In the genomic region with DNA sequence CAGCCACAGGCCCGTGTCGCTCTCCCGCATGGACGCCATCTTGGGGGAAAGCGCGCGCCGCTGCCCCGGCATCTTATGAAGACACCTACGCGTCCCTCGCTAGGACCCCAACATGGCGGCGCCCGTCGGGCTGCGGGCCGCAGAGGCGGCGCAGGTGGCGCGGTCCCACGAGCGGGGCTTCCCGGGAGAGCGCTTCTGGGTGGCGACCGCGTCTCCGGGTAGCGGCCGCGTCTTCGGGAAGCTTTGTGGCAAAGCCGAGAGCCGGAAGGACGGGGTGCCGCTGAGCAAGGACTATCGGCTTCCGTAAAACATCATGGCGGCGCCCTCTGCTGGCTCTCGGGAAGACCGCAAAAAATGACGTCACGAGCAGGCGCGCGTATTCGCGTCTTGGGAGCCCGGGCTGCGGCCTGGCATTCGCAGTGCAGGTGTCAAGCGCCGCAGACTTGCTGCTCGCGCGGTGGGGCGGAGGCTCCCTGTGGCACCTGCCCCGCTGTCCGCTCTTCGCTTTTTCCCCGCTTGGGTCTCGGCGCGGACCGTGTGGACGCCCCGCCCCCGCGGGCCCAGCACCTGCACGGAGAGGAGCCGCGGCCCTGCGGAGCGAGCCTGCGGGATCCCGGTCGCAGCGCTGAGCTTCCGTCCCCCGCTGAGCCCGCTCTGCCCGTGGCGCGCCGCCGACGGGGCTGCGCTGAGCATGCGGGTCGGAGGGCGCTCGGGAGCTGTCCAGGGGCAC, we compare ENCODE assay signal across 1 cellular context.
TF ChIP-seq lines count a peak whose summit lies in the region.

A gene (minus strand): TSS at position 54 of the 730 bp plus-strand sequence. CDS start 15 bp downstream, at position 39.

TF ChIP-seq in HepG2, 621 proteins besides CTCF, POLR2A, EP300 and RAD21 (continued from another document and continues in another):
- TF ChIP-seq, protein P1, sequence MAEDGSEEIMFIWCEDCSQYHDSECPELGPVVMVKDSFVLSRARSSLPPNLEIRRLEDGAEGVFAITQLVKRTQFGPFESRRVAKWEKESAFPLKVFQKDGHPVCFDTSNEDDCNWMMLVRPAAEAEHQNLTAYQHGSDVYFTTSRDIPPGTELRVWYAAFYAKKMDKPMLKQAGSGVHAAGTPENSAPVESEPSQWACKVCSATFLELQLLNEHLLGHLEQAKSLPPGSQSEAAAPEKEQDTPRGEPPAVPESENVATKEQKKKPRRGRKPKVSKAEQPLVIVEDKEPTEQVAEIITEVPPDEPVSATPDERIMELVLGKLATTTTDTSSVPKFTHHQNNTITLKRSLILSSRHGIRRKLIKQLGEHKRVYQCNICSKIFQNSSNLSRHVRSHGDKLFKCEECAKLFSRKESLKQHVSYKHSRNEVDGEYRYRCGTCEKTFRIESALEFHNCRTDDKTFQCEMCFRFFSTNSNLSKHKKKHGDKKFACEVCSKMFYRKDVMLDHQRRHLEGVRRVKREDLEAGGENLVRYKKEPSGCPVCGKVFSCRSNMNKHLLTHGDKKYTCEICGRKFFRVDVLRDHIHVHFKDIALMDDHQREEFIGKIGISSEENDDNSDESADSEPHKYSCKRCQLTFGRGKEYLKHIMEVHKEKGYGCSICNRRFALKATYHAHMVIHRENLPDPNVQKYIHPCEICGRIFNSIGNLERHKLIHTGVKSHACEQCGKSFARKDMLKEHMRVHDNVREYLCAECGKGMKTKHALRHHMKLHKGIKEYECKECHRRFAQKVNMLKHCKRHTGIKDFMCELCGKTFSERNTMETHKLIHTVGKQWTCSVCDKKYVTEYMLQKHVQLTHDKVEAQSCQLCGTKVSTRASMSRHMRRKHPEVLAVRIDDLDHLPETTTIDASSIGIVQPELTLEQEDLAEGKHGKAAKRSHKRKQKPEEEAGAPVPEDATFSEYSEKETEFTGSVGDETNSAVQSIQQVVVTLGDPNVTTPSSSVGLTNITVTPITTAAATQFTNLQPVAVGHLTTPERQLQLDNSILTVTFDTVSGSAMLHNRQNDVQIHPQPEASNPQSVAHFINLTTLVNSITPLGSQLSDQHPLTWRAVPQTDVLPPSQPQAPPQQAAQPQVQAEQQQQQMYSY (CRISPR knock-in tag; IDR thresholded peaks at IDR 0.05) = no peak; the same call in 1 of the 2 replicates
- TF ChIP-seq PAX8 (CRISPR knock-in tag; IDR thresholded peaks at IDR 0.05; ENCODE audit: borderline replicate concordance) = peak; percentile 97
- peak; percentile 75 for TF ChIP-seq PHF21A (CRISPR knock-in tag; IDR thresholded peaks at IDR 0.05)
- peak; percentile 45 for TF ChIP-seq STAG1 (CRISPR knock-in tag; IDR thresholded peaks at IDR 0.05)
- TF ChIP-seq, protein P2, sequence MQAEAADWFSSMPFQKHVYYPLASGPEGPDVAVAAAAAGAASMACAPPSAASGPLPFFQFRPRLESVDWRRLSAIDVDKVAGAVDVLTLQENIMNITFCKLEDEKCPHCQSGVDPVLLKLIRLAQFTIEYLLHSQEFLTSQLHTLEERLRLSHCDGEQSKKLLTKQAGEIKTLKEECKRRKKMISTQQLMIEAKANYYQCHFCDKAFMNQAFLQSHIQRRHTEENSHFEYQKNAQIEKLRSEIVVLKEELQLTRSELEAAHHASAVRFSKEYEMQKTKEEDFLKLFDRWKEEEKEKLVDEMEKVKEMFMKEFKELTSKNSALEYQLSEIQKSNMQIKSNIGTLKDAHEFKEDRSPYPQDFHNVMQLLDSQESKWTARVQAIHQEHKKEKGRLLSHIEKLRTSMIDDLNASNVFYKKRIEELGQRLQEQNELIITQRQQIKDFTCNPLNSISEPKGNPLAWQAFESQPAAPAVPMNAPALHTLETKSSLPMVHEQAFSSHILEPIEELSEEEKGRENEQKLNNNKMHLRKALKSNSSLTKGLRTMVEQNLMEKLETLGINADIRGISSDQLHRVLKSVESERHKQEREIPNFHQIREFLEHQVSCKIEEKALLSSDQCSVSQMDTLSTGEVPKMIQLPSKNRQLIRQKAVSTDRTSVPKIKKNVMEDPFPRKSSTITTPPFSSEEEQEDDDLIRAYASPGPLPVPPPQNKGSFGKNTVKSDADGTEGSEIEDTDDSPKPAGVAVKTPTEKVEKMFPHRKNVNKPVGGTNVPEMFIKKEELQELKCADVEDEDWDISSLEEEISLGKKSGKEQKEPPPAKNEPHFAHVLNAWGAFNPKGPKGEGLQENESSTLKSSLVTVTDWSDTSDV (CRISPR knock-in tag; IDR thresholded peaks at IDR 0.05) = peak; percentile 74; the same call in 1 of the 2 replicates
- no peak; the same call in 1 of the 2 replicates for TF ChIP-seq HMG20B (CRISPR knock-in tag; conservative IDR thresholded peaks at IDR 0.05)
- TF ChIP-seq, protein P3, sequence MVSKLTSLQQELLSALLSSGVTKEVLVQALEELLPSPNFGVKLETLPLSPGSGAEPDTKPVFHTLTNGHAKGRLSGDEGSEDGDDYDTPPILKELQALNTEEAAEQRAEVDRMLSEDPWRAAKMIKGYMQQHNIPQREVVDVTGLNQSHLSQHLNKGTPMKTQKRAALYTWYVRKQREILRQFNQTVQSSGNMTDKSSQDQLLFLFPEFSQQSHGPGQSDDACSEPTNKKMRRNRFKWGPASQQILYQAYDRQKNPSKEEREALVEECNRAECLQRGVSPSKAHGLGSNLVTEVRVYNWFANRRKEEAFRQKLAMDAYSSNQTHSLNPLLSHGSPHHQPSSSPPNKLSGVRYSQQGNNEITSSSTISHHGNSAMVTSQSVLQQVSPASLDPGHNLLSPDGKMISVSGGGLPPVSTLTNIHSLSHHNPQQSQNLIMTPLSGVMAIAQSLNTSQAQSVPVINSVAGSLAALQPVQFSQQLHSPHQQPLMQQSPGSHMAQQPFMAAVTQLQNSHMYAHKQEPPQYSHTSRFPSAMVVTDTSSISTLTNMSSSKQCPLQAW (CRISPR knock-in tag; IDR thresholded peaks at IDR 0.05) = peak; percentile 94
- peak; percentile 8 for TF ChIP-seq HNRNPK (IDR thresholded peaks at IDR 0.05; ENCODE audit: low read depth, low read length, poor library complexity, severe bottlenecking)
- TF ChIP-seq ZNF207 (IDR thresholded peaks at IDR 0.05; ENCODE audit: borderline replicate concordance) = no peak
- TF ChIP-seq, protein P4, sequence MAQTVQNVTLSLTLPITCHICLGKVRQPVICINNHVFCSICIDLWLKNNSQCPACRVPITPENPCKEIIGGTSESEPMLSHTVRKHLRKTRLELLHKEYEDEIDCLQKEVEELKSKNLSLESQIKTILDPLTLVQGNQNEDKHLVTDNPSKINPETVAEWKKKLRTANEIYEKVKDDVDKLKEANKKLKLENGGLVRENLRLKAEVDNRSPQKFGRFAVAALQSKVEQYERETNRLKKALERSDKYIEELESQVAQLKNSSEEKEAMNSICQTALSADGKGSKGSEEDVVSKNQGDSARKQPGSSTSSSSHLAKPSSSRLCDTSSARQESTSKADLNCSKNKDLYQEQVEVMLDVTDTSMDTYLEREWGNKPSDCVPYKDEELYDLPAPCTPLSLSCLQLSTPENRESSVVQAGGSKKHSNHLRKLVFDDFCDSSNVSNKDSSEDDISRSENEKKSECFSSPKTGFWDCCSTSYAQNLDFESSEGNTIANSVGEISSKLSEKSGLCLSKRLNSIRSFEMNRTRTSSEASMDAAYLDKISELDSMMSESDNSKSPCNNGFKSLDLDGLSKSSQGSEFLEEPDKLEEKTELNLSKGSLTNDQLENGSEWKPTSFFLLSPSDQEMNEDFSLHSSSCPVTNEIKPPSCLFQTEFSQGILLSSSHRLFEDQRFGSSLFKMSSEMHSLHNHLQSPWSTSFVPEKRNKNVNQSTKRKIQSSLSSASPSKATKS (CRISPR knock-in tag; IDR thresholded peaks at IDR 0.05) = no peak
- TF ChIP-seq MEIS1 (CRISPR knock-in tag; IDR thresholded peaks at IDR 0.05; ENCODE audit: borderline replicate concordance) = peak; percentile 78
- peak; percentile 89 for TF ChIP-seq ZNF709 (CRISPR knock-in tag; IDR thresholded peaks at IDR 0.05)
- TF ChIP-seq TBX3 (IDR thresholded peaks at IDR 0.05; ENCODE audit: borderline replicate concordance) = peak; percentile 75
- TF ChIP-seq, protein P5, sequence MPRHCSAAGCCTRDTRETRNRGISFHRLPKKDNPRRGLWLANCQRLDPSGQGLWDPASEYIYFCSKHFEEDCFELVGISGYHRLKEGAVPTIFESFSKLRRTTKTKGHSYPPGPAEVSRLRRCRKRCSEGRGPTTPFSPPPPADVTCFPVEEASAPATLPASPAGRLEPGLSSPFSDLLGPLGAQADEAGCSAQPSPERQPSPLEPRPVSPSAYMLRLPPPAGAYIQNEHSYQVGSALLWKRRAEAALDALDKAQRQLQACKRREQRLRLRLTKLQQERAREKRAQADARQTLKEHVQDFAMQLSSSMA (CRISPR knock-in tag; IDR thresholded peaks at IDR 0.05) = peak; percentile 83; the same call in 1 of the 2 replicates
- TF ChIP-seq ATF1 (CRISPR knock-in tag; IDR thresholded peaks at IDR 0.05) = peak; percentile 96
- TF ChIP-seq, protein P6, sequence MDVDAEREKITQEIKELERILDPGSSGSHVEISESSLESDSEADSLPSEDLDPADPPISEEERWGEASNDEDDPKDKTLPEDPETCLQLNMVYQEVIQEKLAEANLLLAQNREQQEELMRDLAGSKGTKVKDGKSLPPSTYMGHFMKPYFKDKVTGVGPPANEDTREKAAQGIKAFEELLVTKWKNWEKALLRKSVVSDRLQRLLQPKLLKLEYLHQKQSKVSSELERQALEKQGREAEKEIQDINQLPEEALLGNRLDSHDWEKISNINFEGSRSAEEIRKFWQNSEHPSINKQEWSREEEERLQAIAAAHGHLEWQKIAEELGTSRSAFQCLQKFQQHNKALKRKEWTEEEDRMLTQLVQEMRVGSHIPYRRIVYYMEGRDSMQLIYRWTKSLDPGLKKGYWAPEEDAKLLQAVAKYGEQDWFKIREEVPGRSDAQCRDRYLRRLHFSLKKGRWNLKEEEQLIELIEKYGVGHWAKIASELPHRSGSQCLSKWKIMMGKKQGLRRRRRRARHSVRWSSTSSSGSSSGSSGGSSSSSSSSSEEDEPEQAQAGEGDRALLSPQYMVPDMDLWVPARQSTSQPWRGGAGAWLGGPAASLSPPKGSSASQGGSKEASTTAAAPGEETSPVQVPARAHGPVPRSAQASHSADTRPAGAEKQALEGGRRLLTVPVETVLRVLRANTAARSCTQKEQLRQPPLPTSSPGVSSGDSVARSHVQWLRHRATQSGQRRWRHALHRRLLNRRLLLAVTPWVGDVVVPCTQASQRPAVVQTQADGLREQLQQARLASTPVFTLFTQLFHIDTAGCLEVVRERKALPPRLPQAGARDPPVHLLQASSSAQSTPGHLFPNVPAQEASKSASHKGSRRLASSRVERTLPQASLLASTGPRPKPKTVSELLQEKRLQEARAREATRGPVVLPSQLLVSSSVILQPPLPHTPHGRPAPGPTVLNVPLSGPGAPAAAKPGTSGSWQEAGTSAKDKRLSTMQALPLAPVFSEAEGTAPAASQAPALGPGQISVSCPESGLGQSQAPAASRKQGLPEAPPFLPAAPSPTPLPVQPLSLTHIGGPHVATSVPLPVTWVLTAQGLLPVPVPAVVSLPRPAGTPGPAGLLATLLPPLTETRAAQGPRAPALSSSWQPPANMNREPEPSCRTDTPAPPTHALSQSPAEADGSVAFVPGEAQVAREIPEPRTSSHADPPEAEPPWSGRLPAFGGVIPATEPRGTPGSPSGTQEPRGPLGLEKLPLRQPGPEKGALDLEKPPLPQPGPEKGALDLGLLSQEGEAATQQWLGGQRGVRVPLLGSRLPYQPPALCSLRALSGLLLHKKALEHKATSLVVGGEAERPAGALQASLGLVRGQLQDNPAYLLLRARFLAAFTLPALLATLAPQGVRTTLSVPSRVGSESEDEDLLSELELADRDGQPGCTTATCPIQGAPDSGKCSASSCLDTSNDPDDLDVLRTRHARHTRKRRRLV (CRISPR knock-in tag; IDR thresholded peaks at IDR 0.05) = no peak; the same call in 1 of the 2 replicates
- no peak; the same call in 1 of the 2 replicates for TF ChIP-seq ZMAT3 (CRISPR knock-in tag; conservative IDR thresholded peaks at IDR 0.05)
- TF ChIP-seq KDM5A (IDR thresholded peaks at IDR 0.05; ENCODE audit: borderline replicate concordance, low read length) = peak; percentile 91
- peak; percentile 77; the same call in 1 of the 2 replicates for TF ChIP-seq ZNF556 (CRISPR knock-in tag; IDR thresholded peaks at IDR 0.05; ENCODE audit: borderline replicate concordance)
- no peak for TF ChIP-seq KLF13 (CRISPR knock-in tag; IDR thresholded peaks at IDR 0.05)
- TF ChIP-seq, protein P7, sequence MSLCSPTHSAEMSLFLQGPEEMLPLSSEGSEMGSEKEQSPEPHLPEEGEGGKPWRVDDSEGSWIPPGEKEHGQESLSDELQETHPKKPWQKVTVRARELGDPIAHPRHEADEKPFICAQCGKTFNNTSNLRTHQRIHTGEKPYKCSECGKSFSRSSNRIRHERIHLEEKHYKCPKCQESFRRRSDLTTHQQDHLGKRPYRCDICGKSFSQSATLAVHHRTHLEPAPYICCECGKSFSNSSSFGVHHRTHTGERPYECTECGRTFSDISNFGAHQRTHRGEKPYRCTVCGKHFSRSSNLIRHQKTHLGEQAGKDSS (CRISPR knock-in tag; IDR thresholded peaks at IDR 0.05; ENCODE audit: borderline replicate concordance, low read depth) = peak; percentile 12; the same call in 1 of the 2 replicates
- no peak for TF ChIP-seq ZNF550 (CRISPR knock-in tag; IDR thresholded peaks at IDR 0.05; ENCODE audit: borderline replicate concordance)
- TF ChIP-seq, protein P8, sequence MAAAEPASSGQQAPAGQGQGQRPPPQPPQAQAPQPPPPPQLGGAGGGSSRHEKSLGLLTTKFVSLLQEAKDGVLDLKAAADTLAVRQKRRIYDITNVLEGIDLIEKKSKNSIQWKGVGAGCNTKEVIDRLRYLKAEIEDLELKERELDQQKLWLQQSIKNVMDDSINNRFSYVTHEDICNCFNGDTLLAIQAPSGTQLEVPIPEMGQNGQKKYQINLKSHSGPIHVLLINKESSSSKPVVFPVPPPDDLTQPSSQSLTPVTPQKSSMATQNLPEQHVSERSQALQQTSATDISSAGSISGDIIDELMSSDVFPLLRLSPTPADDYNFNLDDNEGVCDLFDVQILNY (CRISPR knock-in tag; conservative IDR thresholded peaks at IDR 0.05) = no peak
- TF ChIP-seq HNF4A (CRISPR knock-in tag; IDR thresholded peaks at IDR 0.05) = no peak
- no peak for TF ChIP-seq SOX6 (IDR thresholded peaks at IDR 0.05)
- TF ChIP-seq SOX6 (CRISPR knock-in tag; IDR thresholded peaks at IDR 0.05) = peak; percentile 65; the same call in 1 of the 2 replicates
- TF ChIP-seq, protein P9, sequence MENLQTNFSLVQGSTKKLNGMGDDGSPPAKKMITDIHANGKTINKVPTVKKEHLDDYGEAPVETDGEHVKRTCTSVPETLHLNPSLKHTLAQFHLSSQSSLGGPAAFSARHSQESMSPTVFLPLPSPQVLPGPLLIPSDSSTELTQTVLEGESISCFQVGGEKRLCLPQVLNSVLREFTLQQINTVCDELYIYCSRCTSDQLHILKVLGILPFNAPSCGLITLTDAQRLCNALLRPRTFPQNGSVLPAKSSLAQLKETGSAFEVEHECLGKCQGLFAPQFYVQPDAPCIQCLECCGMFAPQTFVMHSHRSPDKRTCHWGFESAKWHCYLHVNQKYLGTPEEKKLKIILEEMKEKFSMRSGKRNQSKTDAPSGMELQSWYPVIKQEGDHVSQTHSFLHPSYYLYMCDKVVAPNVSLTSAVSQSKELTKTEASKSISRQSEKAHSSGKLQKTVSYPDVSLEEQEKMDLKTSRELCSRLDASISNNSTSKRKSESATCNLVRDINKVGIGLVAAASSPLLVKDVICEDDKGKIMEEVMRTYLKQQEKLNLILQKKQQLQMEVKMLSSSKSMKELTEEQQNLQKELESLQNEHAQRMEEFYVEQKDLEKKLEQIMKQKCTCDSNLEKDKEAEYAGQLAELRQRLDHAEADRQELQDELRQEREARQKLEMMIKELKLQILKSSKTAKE (CRISPR knock-in tag; IDR thresholded peaks at IDR 0.05; ENCODE audit: borderline replicate concordance) = no peak
